22 cellular contexts compared by ENCODE assay signal in the genomic region with DNA sequence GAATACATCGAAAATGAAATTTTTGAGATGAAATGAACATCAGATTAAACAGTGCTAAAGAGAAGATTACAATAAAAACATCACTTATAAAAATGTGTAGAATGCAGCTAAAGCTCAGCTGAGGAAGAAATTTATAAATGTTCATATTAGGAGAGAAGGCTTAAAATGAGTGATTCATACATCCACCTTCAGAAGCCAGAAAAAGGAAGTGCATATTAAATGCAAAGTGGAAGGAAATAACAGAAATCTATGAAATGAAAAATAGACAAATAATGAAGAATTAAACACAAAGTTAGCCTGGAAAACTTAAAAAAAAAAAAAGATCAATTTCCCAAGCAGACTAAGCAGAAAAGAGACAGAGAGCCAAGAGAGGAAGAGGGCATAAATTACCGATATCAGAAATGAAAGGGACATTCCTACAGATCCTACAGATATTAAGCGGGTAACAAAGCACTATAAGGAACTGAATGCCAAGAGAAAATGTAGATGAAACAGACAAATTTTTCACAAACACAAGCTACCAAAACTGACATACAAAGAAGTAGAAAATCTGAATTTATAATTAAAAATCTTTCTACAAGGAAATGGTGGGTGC. TPM values are rescaled to one million over a fixed set of nuclear protein-coding genes. Genes with fewer than 3 reads are reported as not detected.
DNase-seq lines count a peak whose midpoint lies in the region; ATAC-seq and TF ChIP-seq lines count a peak whose summit lies in the region.
"Had no signal": no experiment of that assay in that cellular context is flagged by ENCODE, and none has a peak within 500 bp of the region (broad histone marks: within the 10 kb centered on the region; RNA-seq: fewer than 3 reads in every experiment).

No MANE protein-coding gene starts in this region.

- H3K27me3 Mint-ChIP-seq in IgD-negative memory B cell (no peaks in the 10 kb centered on the region), Calu3 (ENCODE audit: unreplicated experiment) (no peaks in the 10 kb centered on the region)
- no peaks in the 10 kb centered on the region for H3K27me3 Mint-ChIP-seq in dendritic cell treated with granulocyte-macrophage colony-stimulating factor and Interleukin-4, amounts not matched to agents 40 ng/mL and 50 ng/mL, for 4 days

- no peak overlapping the region for H3K18ac ChIP-seq in mesenchymal stem cell (ENCODE audit: low read depth in 1 of 2, low read length in 2 of 2)

- H3K9me3 ChIP-seq in BLaER1 treated with 17β-estradiol and CSF1 and Interleukin-3, amounts not matched to agents 10 nM and 100 nM (replicated peaks in 1 of 11), result peaks cover 0 to 15% (median 9%) of the 10 kb centered on the region in 11 experiments; a peak in 15 of 22 replicates
- H3K9me3 ChIP-seq in OCI-LY3 (ENCODE audit: insufficient read depth, low read length) (no peaks in the 10 kb centered on the region), mesenchymal stem cell (ENCODE audit: control insufficient read depth, low read length) (no peaks in the 10 kb centered on the region)
- H3K9me3 ChIP-seq: A549, Peyer's patch had no signal

- peaks cover 36 to 50% (median 50%) of the 10 kb centered on the region in 3 donors for H3K4me1 Mint-ChIP-seq in IgD-negative memory B cell
- peaks cover 41% of the 10 kb centered on the region for H3K4me1 Mint-ChIP-seq in dendritic cell treated with granulocyte-macrophage colony-stimulating factor and Interleukin-4, amounts not matched to agents 40 ng/mL and 50 ng/mL, for 4 days (ENCODE audit: low read depth)
- H3K4me1 Mint-ChIP-seq in Calu3 (ENCODE audit: low read depth, unreplicated experiment), result peaks cover 28% of the 10 kb centered on the region

- peak overlapping the region in 6 of 11 experiments; percentile 12 to 58 (median 32); a peak in 11 of 22 replicates for H3K4me2 ChIP-seq in BLaER1 treated with 17β-estradiol and CSF1 and Interleukin-3, amounts not matched to agents 10 nM and 100 nM
- H3K4me2 ChIP-seq in OCI-LY3 (ENCODE audit: low read length) (peak overlapping the region; percentile 31), mesenchymal stem cell (ENCODE audit: low read length, poor library complexity, severe bottlenecking) (no peak overlapping the region)
- H3K4me2 ChIP-seq: A549, KMS-11 had no signal

- H3K79me1 ChIP-seq in mesenchymal stem cell (replicated peaks; ENCODE audit: low read length, poor library complexity, severe bottlenecking), result peaks cover 52% of the 10 kb centered on the region

- no peak for TF ChIP-seq CTCF in OCI-LY3 (IDR thresholded peaks at IDR 0.05; ENCODE audit: low read depth, low read length)
- no peak for TF ChIP-seq CTCF in Calu3 (IDR thresholded peaks at IDR 0.05; ENCODE audit: unreplicated experiment)

- peaks cover 68 to 100% (median 90%) of the 10 kb centered on the region in 11 experiments for H4K20me1 ChIP-seq in BLaER1 treated with 17β-estradiol and CSF1 and Interleukin-3, amounts not matched to agents 10 nM and 100 nM
- H4K20me1 ChIP-seq in OCI-LY3 (ENCODE audit: insufficient read depth, low read length), result peaks cover 57% of the 10 kb centered on the region

- H2AFZ ChIP-seq in OCI-LY3 (ENCODE audit: low read depth, low read length) (no peak overlapping the region), mesenchymal stem cell (ENCODE audit: low read depth, low read length) (no peak overlapping the region)

- H2AK5ac ChIP-seq in mesenchymal stem cell (ENCODE audit: low read length, severe bottlenecking), result no peak overlapping the region

- H3K9ac ChIP-seq in BLaER1 treated with 17β-estradiol and CSF1 and Interleukin-3, amounts not matched to agents 10 nM and 100 nM, result no peak overlapping the region
- H3K9ac ChIP-seq in OCI-LY3 (ENCODE audit: low read length), result no peak overlapping the region
- no peak overlapping the region for H3K9ac ChIP-seq in mesenchymal stem cell (ENCODE audit: low read length)
- H3K9ac ChIP-seq: KMS-11 had no signal

- no peak for DNase-seq in mesenchymal stem cell
- DNase-seq in Calu3, result no peak
- DNase-seq: AML-193; C1 segment of cervical spinal cord; CD8-positive, alpha-beta T cell; DMS79 treated with DMSO at 0.1 percent for 48 hours; GF-D8; NCI-H2029; NCI-H446; NCI-H524 treated with DMSO at 0.1 percent for 48 hours; NK-92 treated with Interleukin-12 subunit alpha and Interleukin-12 subunit beta, amount 100 ng/mL, for 24 hours; OCI-M1; Peyer's patch; SHP77 treated with DMSO at 0.1 percent for 48 hours; T-helper 1 cell had no signal

- no peak for ATAC-seq in HG02623 (IDR thresholded peaks at IDR 0.05; ENCODE audit: unreplicated experiment)
- ATAC-seq: A549; CD8-positive, alpha-beta T cell had no signal

- BruUV-seq in Calu3 (replicated peaks; lab: Mats Ljungman, UMichigan), result no TSS peak

- no peak overlapping the region for H3K14ac ChIP-seq in mesenchymal stem cell (ENCODE audit: low read length in 2 of 2)

- H3K4me3 Mint-ChIP-seq in IgD-negative memory B cell, result peak overlapping the region in 3 of 4 donors; percentile 24 to 76 (median 61)
- H3K4me3 Mint-ChIP-seq in dendritic cell treated with granulocyte-macrophage colony-stimulating factor and Interleukin-4, amounts not matched to agents 40 ng/mL and 50 ng/mL, for 4 days, result no peak overlapping the region
- no peak overlapping the region for H3K4me3 Mint-ChIP-seq in Calu3 (ENCODE audit: low read depth, unreplicated experiment)
- H3K4me3 Mint-ChIP-seq: CD8-positive, alpha-beta T cell had no signal

- peaks cover 41 to 61% (median 47%) of the 10 kb centered on the region in 10 experiments for H3K4me1 ChIP-seq in BLaER1 treated with 17β-estradiol and CSF1 and Interleukin-3, amounts not matched to agents 10 nM and 100 nM
- H3K4me1 ChIP-seq in OCI-LY3 (ENCODE audit: low read length), result peaks cover 44% of the 10 kb centered on the region
- H3K4me1 ChIP-seq in mesenchymal stem cell (ENCODE audit: control insufficient read depth, insufficient read depth, low read depth, low read length), result peaks cover 7% of the 10 kb centered on the region
- H3K4me1 ChIP-seq: A549 had no signal

- H3K4me3 ChIP-seq in BLaER1 treated with 17β-estradiol and CSF1 and Interleukin-3, amounts not matched to agents 10 nM and 100 nM, result no peak overlapping the region
- H3K4me3 ChIP-seq in OCI-LY3 (ENCODE audit: low read length), result no peak overlapping the region
- H3K4me3 ChIP-seq in mesenchymal stem cell (ENCODE audit: insufficient read depth in 1 of 2, low read depth in 1 of 2, low read length in 2 of 2), result no peak overlapping the region
- H3K4me3 ChIP-seq: A549, Peyer's patch had no signal

- H3K23ac ChIP-seq in mesenchymal stem cell (ENCODE audit: low read length in 2 of 2), result no peak overlapping the region

- H2BK120ac ChIP-seq in mesenchymal stem cell (ENCODE audit: low read depth, low read length), result no peak overlapping the region

- intact Hi-C loops in dendritic cell treated with granulocyte-macrophage colony-stimulating factor and Interleukin-4, amounts not matched to agents 40 ng/mL and 50 ng/mL, for 4 days (cut with micrococcal nuclease), result no loop called here
- intact Hi-C loops in Calu3 (cut with micrococcal nuclease; ENCODE audit: unreplicated experiment), result no loop called here

- H3K36me3 ChIP-seq in BLaER1 treated with 17β-estradiol and CSF1 and Interleukin-3, amounts not matched to agents 10 nM and 100 nM, result peaks cover 0 to 16% (median 6%) of the 10 kb centered on the region in 11 experiments; a peak in 8 of 22 replicates
- peaks cover 4% of the 10 kb centered on the region for H3K36me3 ChIP-seq in OCI-LY3 (replicated peaks; ENCODE audit: low read depth, low read length)
- peaks cover 0 to 2% of the 10 kb centered on the region in 2 experiments for H3K36me3 ChIP-seq in mesenchymal stem cell (ENCODE audit: control insufficient read depth in 1 of 2, insufficient read depth in 2 of 2, low read depth in 1 of 2, low read length in 2 of 2)
- H3K36me3 ChIP-seq: Peyer's patch had no signal

- peaks cover 58% of the 10 kb centered on the region for H3K79me2 ChIP-seq in OCI-LY3 (ENCODE audit: low read length)

- H4K91ac ChIP-seq in mesenchymal stem cell (ENCODE audit: low read length), result no peak overlapping the region

- CTCF ChIA-PET in Calu3 (lab: Charles Lee), result no interaction called here

- no peak overlapping the region for H3K4ac ChIP-seq in mesenchymal stem cell (ENCODE audit: low read depth in 1 of 2, low read length in 2 of 2)

- no peak overlapping the region for H2BK12ac ChIP-seq in mesenchymal stem cell (ENCODE audit: low read length in 2 of 2)

- peak overlapping the region in 1 of 3 donors; percentile 35 for H3K27ac Mint-ChIP-seq in IgD-negative memory B cell
- peak overlapping the region; percentile 14 for H3K27ac Mint-ChIP-seq in dendritic cell treated with granulocyte-macrophage colony-stimulating factor and Interleukin-4, amounts not matched to agents 40 ng/mL and 50 ng/mL, for 4 days
- H3K27ac Mint-ChIP-seq in Calu3 (ENCODE audit: unreplicated experiment), result no peak overlapping the region
- H3K27ac Mint-ChIP-seq: CD8-positive, alpha-beta T cell had no signal

- H2BK5ac ChIP-seq in mesenchymal stem cell (ENCODE audit: low read depth, low read length, poor library complexity, severe bottlenecking), result no peak overlapping the region

- no peak overlapping the region for H2BK15ac ChIP-seq in mesenchymal stem cell (ENCODE audit: low read depth, poor library complexity, severe bottlenecking)

- H3K36me3 Mint-ChIP-seq in IgD-negative memory B cell (peaks cover 18% of the 10 kb centered on the region), Calu3 (ENCODE audit: insufficient read depth, unreplicated experiment) (peaks cover 5% of the 10 kb centered on the region)
- peaks cover 23% of the 10 kb centered on the region for H3K36me3 Mint-ChIP-seq in dendritic cell treated with granulocyte-macrophage colony-stimulating factor and Interleukin-4, amounts not matched to agents 40 ng/mL and 50 ng/mL, for 4 days (ENCODE audit: low read depth)

- H4K8ac ChIP-seq in mesenchymal stem cell (ENCODE audit: low read length), result no peak overlapping the region

- WGBS in mesenchymal stem cell, result no CpG with 5 or more reads among the region's 3 CpGs

- no peaks in the 10 kb centered on the region for H3K27me3 ChIP-seq in BLaER1 treated with 17β-estradiol and CSF1 and Interleukin-3, amounts not matched to agents 10 nM and 100 nM
- no peaks in the 10 kb centered on the region for H3K27me3 ChIP-seq in OCI-LY3 (ENCODE audit: low read depth, low read length)
- H3K27me3 ChIP-seq in mesenchymal stem cell (ENCODE audit: control insufficient read depth in 1 of 2, insufficient read depth in 1 of 2, low read length in 2 of 2), result no peaks in the 10 kb centered on the region
- H3K27me3 ChIP-seq: Peyer's patch had no signal

- H3K27ac ChIP-seq in BLaER1 treated with 17β-estradiol and CSF1 and Interleukin-3, amounts not matched to agents 10 nM and 100 nM, result no peak overlapping the region
- H3K27ac ChIP-seq in OCI-LY3 (ENCODE audit: low read length), result no peak overlapping the region
- H3K27ac ChIP-seq in mesenchymal stem cell (ENCODE audit: low read length, poor library complexity, severe bottlenecking), result no peak overlapping the region
- H3K27ac ChIP-seq: A549, KMS-11, Peyer's patch had no signal

- peaks cover 0 to 12% (median 2%) of the 10 kb centered on the region in 3 donors for H3K9me3 Mint-ChIP-seq in IgD-negative memory B cell
- no peaks in the 10 kb centered on the region for H3K9me3 Mint-ChIP-seq in dendritic cell treated with granulocyte-macrophage colony-stimulating factor and Interleukin-4, amounts not matched to agents 40 ng/mL and 50 ng/mL, for 4 days
- no peaks in the 10 kb centered on the region for H3K9me3 Mint-ChIP-seq in Calu3 (ENCODE audit: low read depth, unreplicated experiment)
- H3K9me3 Mint-ChIP-seq: CD8-positive, alpha-beta T cell had no signal

RNA-seq across cellular contexts. Expression of a gene that starts 7.2 kb away (rescaled TPM):
- 42.0 TPM for polyA plus RNA-seq in IgD-negative memory B cell
- 10.6 TPM for polyA plus RNA-seq in mesenchymal stem cell (2013, experiment 1 of 2)
- polyA plus RNA-seq in mesenchymal stem cell (2013, experiment 2 of 2), result 10.7 TPM
- total RNA-seq in Calu3 (2022), result 28.6 and 29.8 TPM in 2 replicates

Comparison
In these comparisons a context has a peak if more than half of its experiments do, and no peak if none do; other contexts are left out.
1. H3K4me3 Mint-ChIP-seq: peak in IgD-negative memory B cell (3 of 4); none in dendritic cell treated with granulocyte-macrophage colony-stimulating factor and Interleukin-4, amounts not matched to agents 40 ng/mL and 50 ng/mL, for 4 days (single experiment) and Calu3 (single experiment).